In genomic region chr7:120856621-120857352, GRCh38 we compare ENCODE assay signal across 1 cellular context.
TF ChIP-seq lines count a peak whose summit lies in the region.

No MANE protein-coding gene starts in this region.

TF ChIP-seq in HepG2, 621 proteins besides CTCF, POLR2A, EP300 and RAD21 (continued from another document):
- no peak for TF ChIP-seq ZNF710 (CRISPR knock-in tag; IDR thresholded peaks at IDR 0.05; ENCODE audit: borderline replicate concordance)
- peak; percentile 49; the same call in 1 of the 2 replicates for TF ChIP-seq TFDP1 (CRISPR knock-in tag; IDR thresholded peaks at IDR 0.05; ENCODE audit: borderline replicate concordance)
- TF ChIP-seq ZNF335 (CRISPR knock-in tag; IDR thresholded peaks at IDR 0.05) = no peak
- TF ChIP-seq GTF3A (CRISPR knock-in tag; conservative IDR thresholded peaks at IDR 0.05) = 0 out of 2 replicates have a peak, but pooled peaks have one; percentile 26
- TF ChIP-seq KDM5B (CRISPR knock-in tag; IDR thresholded peaks at IDR 0.05; ENCODE audit: borderline replicate concordance) = peak; percentile 6; the same call in 1 of the 2 replicates
- TF ChIP-seq HMGXB4 (CRISPR knock-in tag; IDR thresholded peaks at IDR 0.05; ENCODE audit: borderline replicate concordance in 1 of 2, low read depth in 1 of 2) = peak in 1 of 2 experiments; percentile 8; a peak in 2 of 4 replicates
- TF ChIP-seq MAX (IDR thresholded peaks at IDR 0.05) = peak; percentile 65
